In the genomic region with DNA sequence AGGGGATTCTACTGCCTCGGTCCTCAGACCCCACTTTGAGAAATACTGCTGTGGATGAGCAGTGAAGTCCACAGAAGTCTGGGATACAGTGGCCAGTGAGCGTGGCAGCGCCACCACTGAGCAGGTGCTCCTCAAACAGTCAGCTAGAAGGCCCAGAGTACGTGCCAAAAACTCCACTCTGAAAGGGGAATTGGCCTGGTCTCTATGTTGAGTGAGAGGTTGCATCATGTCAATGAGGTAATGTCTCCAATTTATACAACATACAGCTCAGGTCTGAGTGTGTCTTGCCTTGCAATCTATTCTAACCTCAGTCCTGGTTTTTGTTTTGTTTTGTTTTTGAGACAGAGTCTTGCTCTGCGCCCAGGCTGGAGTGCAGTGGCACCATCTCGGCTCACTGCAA, we compare ENCODE assay signal across 1 cellular context.
TF ChIP-seq lines count a peak whose summit lies in the region.

No MANE protein-coding gene starts in this region.

TF ChIP-seq in K562, 482 proteins besides CTCF, POLR2A, EP300 and RAD21 (continued from another document):
- TF ChIP-seq DPF2 (IDR thresholded peaks at IDR 0.05) (no peak), TAF7 (tag; IDR thresholded peaks at IDR 0.05) (no peak), PURB (CRISPR knock-in tag; IDR thresholded peaks at IDR 0.05; ENCODE audit: low read depth) (no peak), TRIM24 (IDR thresholded peaks at IDR 0.05) (peak; percentile 32 to 63; a peak in 2 of 4 replicates), ETV5 (CRISPR knock-in tag; IDR thresholded peaks at IDR 0.05; ENCODE audit: low read depth) (no peak), SNRNP70 (optimal IDR thresholded peaks at IDR 0.05; ENCODE audit: low read depth, low read length) (no peak), ZSCAN32 (CRISPR knock-in tag; IDR thresholded peaks at IDR 0.05) (0 out of 2 replicates have a peak, but pooled peaks have one; percentile 47), ZNF384 (IDR thresholded peaks at IDR 0.05; ENCODE audit: low read depth, low read length) (no peak), PHF8 (IDR thresholded peaks at IDR 0.05; ENCODE audit: borderline replicate concordance, low read length) (no peak), TOE1 (IDR thresholded peaks at IDR 0.05; ENCODE audit: borderline replicate concordance) (no peak), TOE1 (CRISPR knock-in tag; IDR thresholded peaks at IDR 0.05; ENCODE audit: borderline replicate concordance, low read depth) (no peak), HIVEP1 (CRISPR knock-in tag; IDR thresholded peaks at IDR 0.05) (no peak), GTF2F1 (IDR thresholded peaks at IDR 0.05; ENCODE audit: low read depth, low read length) (no peak), STAT5A (IDR thresholded peaks at IDR 0.05; ENCODE audit: borderline replicate concordance, low read length) (no peak), RAD51 (IDR thresholded peaks at IDR 0.05; ENCODE audit: borderline replicate concordance, low read depth) (no peak), TCF7L2 (IDR thresholded peaks at IDR 0.05; ENCODE audit: low read depth, low read length) (no peak), ZNF668 (CRISPR knock-in tag; IDR thresholded peaks at IDR 0.05) (no peak), PHF21A (IDR thresholded peaks at IDR 0.05; ENCODE audit: borderline replicate concordance, low read depth) (no peak), NCOR1 (IDR thresholded peaks at IDR 0.05) (no peak), NR4A1 (CRISPR knock-in tag; IDR thresholded peaks at IDR 0.05) (no peak), NR4A1 (tag; IDR thresholded peaks at IDR 0.05) (no peak), CHD2 (IDR thresholded peaks at IDR 0.05; ENCODE audit: low read depth, low read length) (no peak), ZNF316 (IDR thresholded peaks at IDR 0.05) (no peak), PRPF4 (IDR thresholded peaks at IDR 0.05; ENCODE audit: insufficient read depth, low read depth, low read length, poor library complexity, severe bottlenecking) (no peak), MIER1 (IDR thresholded peaks at IDR 0.05; ENCODE audit: low read depth) (no peak), SMAD4 (CRISPR knock-in tag; conservative IDR thresholded peaks at IDR 0.05) (peak; percentile 78), L3MBTL2 (IDR thresholded peaks at IDR 0.05) (peak; percentile 76), THRAP3 (IDR thresholded peaks at IDR 0.05; ENCODE audit: borderline replicate concordance) (no peak), NCOA6 (IDR thresholded peaks at IDR 0.05) (no peak), SMAD1 (IDR thresholded peaks at IDR 0.05; ENCODE audit: low read depth, low read length, partially characterized antibody) (no peak), TBP (optimal IDR thresholded peaks at IDR 0.05; ENCODE audit: low read depth, low read length) (no peak), SREBF2 (CRISPR knock-in tag; IDR thresholded peaks at IDR 0.05) (no peak), HMG20B (CRISPR knock-in tag; IDR thresholded peaks at IDR 0.05) (no peak)
- TF ChIP-seq, protein P1, sequence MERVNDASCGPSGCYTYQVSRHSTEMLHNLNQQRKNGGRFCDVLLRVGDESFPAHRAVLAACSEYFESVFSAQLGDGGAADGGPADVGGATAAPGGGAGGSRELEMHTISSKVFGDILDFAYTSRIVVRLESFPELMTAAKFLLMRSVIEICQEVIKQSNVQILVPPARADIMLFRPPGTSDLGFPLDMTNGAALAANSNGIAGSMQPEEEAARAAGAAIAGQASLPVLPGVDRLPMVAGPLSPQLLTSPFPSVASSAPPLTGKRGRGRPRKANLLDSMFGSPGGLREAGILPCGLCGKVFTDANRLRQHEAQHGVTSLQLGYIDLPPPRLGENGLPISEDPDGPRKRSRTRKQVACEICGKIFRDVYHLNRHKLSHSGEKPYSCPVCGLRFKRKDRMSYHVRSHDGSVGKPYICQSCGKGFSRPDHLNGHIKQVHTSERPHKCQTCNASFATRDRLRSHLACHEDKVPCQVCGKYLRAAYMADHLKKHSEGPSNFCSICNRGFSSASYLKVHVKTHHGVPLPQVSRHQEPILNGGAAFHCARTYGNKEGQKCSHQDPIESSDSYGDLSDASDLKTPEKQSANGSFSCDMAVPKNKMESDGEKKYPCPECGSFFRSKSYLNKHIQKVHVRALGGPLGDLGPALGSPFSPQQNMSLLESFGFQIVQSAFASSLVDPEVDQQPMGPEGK (CRISPR knock-in tag; IDR thresholded peaks at IDR 0.05; ENCODE audit: borderline replicate concordance) = no peak
- TF ChIP-seq, protein P2, sequence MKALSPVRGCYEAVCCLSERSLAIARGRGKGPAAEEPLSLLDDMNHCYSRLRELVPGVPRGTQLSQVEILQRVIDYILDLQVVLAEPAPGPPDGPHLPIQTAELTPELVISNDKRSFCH (CRISPR knock-in tag; IDR thresholded peaks at IDR 0.05) = no peak
- TF ChIP-seq, protein P2 (tag; IDR thresholded peaks at IDR 0.05) = no peak
- TF ChIP-seq, protein P3, sequence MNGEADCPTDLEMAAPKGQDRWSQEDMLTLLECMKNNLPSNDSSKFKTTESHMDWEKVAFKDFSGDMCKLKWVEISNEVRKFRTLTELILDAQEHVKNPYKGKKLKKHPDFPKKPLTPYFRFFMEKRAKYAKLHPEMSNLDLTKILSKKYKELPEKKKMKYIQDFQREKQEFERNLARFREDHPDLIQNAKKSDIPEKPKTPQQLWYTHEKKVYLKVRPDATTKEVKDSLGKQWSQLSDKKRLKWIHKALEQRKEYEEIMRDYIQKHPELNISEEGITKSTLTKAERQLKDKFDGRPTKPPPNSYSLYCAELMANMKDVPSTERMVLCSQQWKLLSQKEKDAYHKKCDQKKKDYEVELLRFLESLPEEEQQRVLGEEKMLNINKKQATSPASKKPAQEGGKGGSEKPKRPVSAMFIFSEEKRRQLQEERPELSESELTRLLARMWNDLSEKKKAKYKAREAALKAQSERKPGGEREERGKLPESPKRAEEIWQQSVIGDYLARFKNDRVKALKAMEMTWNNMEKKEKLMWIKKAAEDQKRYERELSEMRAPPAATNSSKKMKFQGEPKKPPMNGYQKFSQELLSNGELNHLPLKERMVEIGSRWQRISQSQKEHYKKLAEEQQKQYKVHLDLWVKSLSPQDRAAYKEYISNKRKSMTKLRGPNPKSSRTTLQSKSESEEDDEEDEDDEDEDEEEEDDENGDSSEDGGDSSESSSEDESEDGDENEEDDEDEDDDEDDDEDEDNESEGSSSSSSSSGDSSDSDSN (IDR thresholded peaks at IDR 0.05; ENCODE audit: borderline replicate concordance in 1 of 2, low read depth in 2 of 2, low read length in 2 of 2) = no peak
- TF ChIP-seq, protein P4, sequence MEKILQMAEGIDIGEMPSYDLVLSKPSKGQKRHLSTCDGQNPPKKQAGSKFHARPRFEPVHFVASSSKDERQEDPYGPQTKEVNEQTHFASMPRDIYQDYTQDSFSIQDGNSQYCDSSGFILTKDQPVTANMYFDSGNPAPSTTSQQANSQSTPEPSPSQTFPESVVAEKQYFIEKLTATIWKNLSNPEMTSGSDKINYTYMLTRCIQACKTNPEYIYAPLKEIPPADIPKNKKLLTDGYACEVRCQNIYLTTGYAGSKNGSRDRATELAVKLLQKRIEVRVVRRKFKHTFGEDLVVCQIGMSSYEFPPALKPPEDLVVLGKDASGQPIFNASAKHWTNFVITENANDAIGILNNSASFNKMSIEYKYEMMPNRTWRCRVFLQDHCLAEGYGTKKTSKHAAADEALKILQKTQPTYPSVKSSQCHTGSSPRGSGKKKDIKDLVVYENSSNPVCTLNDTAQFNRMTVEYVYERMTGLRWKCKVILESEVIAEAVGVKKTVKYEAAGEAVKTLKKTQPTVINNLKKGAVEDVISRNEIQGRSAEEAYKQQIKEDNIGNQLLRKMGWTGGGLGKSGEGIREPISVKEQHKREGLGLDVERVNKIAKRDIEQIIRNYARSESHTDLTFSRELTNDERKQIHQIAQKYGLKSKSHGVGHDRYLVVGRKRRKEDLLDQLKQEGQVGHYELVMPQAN (IDR thresholded peaks at IDR 0.05; ENCODE audit: borderline replicate concordance) = no peak
- TF ChIP-seq, protein P5, sequence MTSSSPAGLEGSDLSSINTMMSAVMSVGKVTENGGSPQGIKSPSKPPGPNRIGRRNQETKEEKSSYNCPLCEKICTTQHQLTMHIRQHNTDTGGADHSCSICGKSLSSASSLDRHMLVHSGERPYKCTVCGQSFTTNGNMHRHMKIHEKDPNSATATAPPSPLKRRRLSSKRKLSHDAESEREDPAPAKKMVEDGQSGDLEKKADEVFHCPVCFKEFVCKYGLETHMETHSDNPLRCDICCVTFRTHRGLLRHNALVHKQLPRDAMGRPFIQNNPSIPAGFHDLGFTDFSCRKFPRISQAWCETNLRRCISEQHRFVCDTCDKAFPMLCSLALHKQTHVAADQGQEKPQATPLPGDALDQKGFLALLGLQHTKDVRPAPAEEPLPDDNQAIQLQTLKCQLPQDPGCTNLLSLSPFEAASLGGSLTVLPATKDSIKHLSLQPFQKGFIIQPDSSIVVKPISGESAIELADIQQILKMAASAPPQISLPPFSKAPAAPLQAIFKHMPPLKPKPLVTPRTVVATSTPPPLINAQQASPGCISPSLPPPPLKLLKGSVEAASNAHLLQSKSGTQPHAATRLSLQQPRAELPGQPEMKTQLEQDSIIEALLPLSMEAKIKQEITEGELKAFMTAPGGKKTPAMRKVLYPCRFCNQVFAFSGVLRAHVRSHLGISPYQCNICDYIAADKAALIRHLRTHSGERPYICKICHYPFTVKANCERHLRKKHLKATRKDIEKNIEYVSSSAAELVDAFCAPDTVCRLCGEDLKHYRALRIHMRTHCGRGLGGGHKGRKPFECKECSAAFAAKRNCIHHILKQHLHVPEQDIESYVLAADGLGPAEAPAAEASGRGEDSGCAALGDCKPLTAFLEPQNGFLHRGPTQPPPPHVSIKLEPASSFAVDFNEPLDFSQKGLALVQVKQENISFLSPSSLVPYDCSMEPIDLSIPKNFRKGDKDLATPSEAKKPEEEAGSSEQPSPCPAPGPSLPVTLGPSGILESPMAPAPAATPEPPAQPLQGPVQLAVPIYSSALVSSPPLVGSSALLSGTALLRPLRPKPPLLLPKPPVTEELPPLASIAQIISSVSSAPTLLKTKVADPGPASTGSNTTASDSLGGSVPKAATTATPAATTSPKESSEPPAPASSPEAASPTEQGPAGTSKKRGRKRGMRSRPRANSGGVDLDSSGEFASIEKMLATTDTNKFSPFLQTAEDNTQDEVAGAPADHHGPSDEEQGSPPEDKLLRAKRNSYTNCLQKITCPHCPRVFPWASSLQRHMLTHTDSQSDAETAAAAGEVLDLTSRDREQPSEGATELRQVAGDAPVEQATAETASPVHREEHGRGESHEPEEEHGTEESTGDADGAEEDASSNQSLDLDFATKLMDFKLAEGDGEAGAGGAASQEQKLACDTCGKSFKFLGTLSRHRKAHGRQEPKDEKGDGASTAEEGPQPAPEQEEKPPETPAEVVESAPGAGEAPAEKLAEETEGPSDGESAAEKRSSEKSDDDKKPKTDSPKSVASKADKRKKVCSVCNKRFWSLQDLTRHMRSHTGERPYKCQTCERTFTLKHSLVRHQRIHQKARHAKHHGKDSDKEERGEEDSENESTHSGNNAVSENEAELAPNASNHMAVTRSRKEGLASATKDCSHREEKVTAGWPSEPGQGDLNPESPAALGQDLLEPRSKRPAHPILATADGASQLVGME (CRISPR knock-in tag; IDR thresholded peaks at IDR 0.05) = no peak
